ENCODE assay signal across 1 cellular context in genomic region chr16:4263504-4264436, GRCh38.
TF ChIP-seq lines count a peak whose summit lies in the region.

No MANE protein-coding gene starts in this region.

TF ChIP-seq in HEK293, 187 proteins besides CTCF, POLR2A, EP300 and RAD21 (continued from another document):
- TF ChIP-seq ZNF280D (tag by site-specific recombination; IDR thresholded peaks at IDR 0.05) (no peak), ZNF596 (tag by site-specific recombination; IDR thresholded peaks at IDR 0.05) (no peak), ZNF311 (tag by site-specific recombination; IDR thresholded peaks at IDR 0.05; ENCODE audit: borderline replicate concordance) (no peak), KLF1 (tag by site-specific recombination; IDR thresholded peaks at IDR 0.05) (peak; percentile 97), ZNF776 (tag by site-specific recombination; IDR thresholded peaks at IDR 0.05; ENCODE audit: borderline replicate concordance) (no peak), ZNF530 (tag by site-specific recombination; IDR thresholded peaks at IDR 0.05; ENCODE audit: low read depth) (no peak), ZBTB1 (tag by site-specific recombination; IDR thresholded peaks at IDR 0.05) (no peak), ZBTB26 (tag by site-specific recombination; optimal IDR thresholded peaks at IDR 0.05) (no peak), GLIS2 (tag by site-specific recombination; IDR thresholded peaks at IDR 0.05) (peak; percentile 61), SETDB1 (IDR thresholded peaks at IDR 0.05; ENCODE audit: insufficient read length, low read length) (no peak), ZNF341 (tag by site-specific recombination; IDR thresholded peaks at IDR 0.05; ENCODE audit: low read depth) (no peak), ZSCAN23 (tag by site-specific recombination; IDR thresholded peaks at IDR 0.05) (no peak), ZNF449 (tag by site-specific recombination; IDR thresholded peaks at IDR 0.05) (peak; percentile 86), ZNF324 (tag by site-specific recombination; IDR thresholded peaks at IDR 0.05) (no peak), GLIS1 (tag by site-specific recombination; IDR thresholded peaks at IDR 0.05) (peak; percentile 85), ZNF398 (tag by site-specific recombination; IDR thresholded peaks at IDR 0.05) (peak; percentile 48; the same call in 1 of the 2 replicates), ZBTB11 (tag by site-specific recombination; conservative IDR thresholded peaks at IDR 0.05; ENCODE audit: low read depth) (no peak), KLF10 (tag by site-specific recombination; IDR thresholded peaks at IDR 0.05) (no peak), ZBTB48 (tag by site-specific recombination; IDR thresholded peaks at IDR 0.05) (no peak), KLF8 (tag by site-specific recombination; IDR thresholded peaks at IDR 0.05) (no peak), ZNF488 (tag by site-specific recombination; IDR thresholded peaks at IDR 0.05) (no peak), ZFHX2 (tag by site-specific recombination; conservative IDR thresholded peaks at IDR 0.05) (no peak; the same call in 1 of the 2 replicates), PRDM2 (tag by site-specific recombination; IDR thresholded peaks at IDR 0.05; ENCODE audit: borderline replicate concordance) (no peak), ZNF148 (tag by site-specific recombination; IDR thresholded peaks at IDR 0.05; ENCODE audit: borderline replicate concordance) (no peak)
